Comparison of ENCODE assay signal across 1 cellular context in genomic region chr9:76401580-76402354, GRCh38.
TF ChIP-seq lines count a peak whose summit lies in the region.

No MANE protein-coding gene starts in this region.

TF ChIP-seq in HepG2, 621 proteins besides CTCF, POLR2A, EP300 and RAD21 (continued from another document and continues in another):
- TF ChIP-seq ZNF407 (CRISPR knock-in tag; IDR thresholded peaks at IDR 0.05; ENCODE audit: not compliant biosample characterization) (no peak), ZNF574 (CRISPR knock-in tag; IDR thresholded peaks at IDR 0.05) (peak; percentile 44; the same call in 1 of the 2 replicates), CCAR2 (optimal IDR thresholded peaks at IDR 0.05; ENCODE audit: low read depth, low read length) (no peak), PITX1 (CRISPR knock-in tag; IDR thresholded peaks at IDR 0.05) (peak; percentile 57; the same call in 1 of the 2 replicates), ZMYM3 (CRISPR knock-in tag; IDR thresholded peaks at IDR 0.05) (peak; percentile 45; the same call in 1 of the 2 replicates), NFYC (CRISPR knock-in tag; IDR thresholded peaks at IDR 0.05) (no peak), MAFF (IDR thresholded peaks at IDR 0.05; ENCODE audit: low read depth, low read length) (peak; percentile 61), SNRNP70 (IDR thresholded peaks at IDR 0.05; ENCODE audit: low read depth, low read length) (no peak), ZBTB43 (CRISPR knock-in tag; conservative IDR thresholded peaks at IDR 0.05) (no peak), RFXAP (CRISPR knock-in tag; IDR thresholded peaks at IDR 0.05; ENCODE audit: borderline replicate concordance) (no peak), ZNF75D (CRISPR knock-in tag; IDR thresholded peaks at IDR 0.05; ENCODE audit: borderline replicate concordance) (no peak), SOX5 (CRISPR knock-in tag; IDR thresholded peaks at IDR 0.05; ENCODE audit: borderline replicate concordance) (peak; percentile 68; the same call in 1 of the 2 replicates), DNMT3B (CRISPR knock-in tag; conservative IDR thresholded peaks at IDR 0.05) (0 out of 2 replicates have a peak, but pooled peaks have one; percentile 28), TBX3 (IDR thresholded peaks at IDR 0.05; ENCODE audit: borderline replicate concordance) (no peak), POLR2G (IDR thresholded peaks at IDR 0.05; ENCODE audit: low read depth, low read length) (0 out of 2 replicates have a peak, but pooled peaks have one; percentile 35), ZNF550 (CRISPR knock-in tag; IDR thresholded peaks at IDR 0.05; ENCODE audit: borderline replicate concordance) (no peak), FUBP1 (CRISPR knock-in tag; IDR thresholded peaks at IDR 0.05; ENCODE audit: borderline replicate concordance) (no peak), STAG1 (CRISPR knock-in tag; IDR thresholded peaks at IDR 0.05) (no peak), ZNF737 (CRISPR knock-in tag; IDR thresholded peaks at IDR 0.05; ENCODE audit: borderline replicate concordance) (no peak), ZNF124 (CRISPR knock-in tag; IDR thresholded peaks at IDR 0.05) (no peak), GFI1 (CRISPR knock-in tag; IDR thresholded peaks at IDR 0.05; ENCODE audit: borderline replicate concordance) (peak; percentile 96), DPF2 (CRISPR knock-in tag; IDR thresholded peaks at IDR 0.05; ENCODE audit: borderline replicate concordance, low read depth) (no peak; the same call in 1 of the 2 replicates), ZNF121 (CRISPR knock-in tag; IDR thresholded peaks at IDR 0.05) (no peak), HNRNPK (IDR thresholded peaks at IDR 0.05; ENCODE audit: low read depth, low read length, poor library complexity, severe bottlenecking) (no peak), ZSCAN12 (CRISPR knock-in tag; IDR thresholded peaks at IDR 0.05) (no peak), CENPBD1 (CRISPR knock-in tag; IDR thresholded peaks at IDR 0.05; ENCODE audit: borderline replicate concordance, low read depth) (no peak), ZNF317 (CRISPR knock-in tag; IDR thresholded peaks at IDR 0.05) (no peak), ZSCAN29 (CRISPR knock-in tag; conservative IDR thresholded peaks at IDR 0.05) (no peak), PATZ1 (CRISPR knock-in tag; IDR thresholded peaks at IDR 0.05) (peak; percentile 41; the same call in 1 of the 2 replicates), ZNF333 (CRISPR knock-in tag; IDR thresholded peaks at IDR 0.05; ENCODE audit: borderline replicate concordance) (no peak), ZNF292 (CRISPR knock-in tag; IDR thresholded peaks at IDR 0.05; ENCODE audit: borderline replicate concordance, low read depth) (peak; percentile 39; the same call in 1 of the 2 replicates), ZNF788 (CRISPR knock-in tag; IDR thresholded peaks at IDR 0.05; ENCODE audit: borderline replicate concordance) (peak; percentile 22; the same call in 1 of the 2 replicates), ZNF746 (CRISPR knock-in tag; IDR thresholded peaks at IDR 0.05) (no peak)
